Comparison of ENCODE assay signal across 23 cellular contexts in the genomic region with DNA sequence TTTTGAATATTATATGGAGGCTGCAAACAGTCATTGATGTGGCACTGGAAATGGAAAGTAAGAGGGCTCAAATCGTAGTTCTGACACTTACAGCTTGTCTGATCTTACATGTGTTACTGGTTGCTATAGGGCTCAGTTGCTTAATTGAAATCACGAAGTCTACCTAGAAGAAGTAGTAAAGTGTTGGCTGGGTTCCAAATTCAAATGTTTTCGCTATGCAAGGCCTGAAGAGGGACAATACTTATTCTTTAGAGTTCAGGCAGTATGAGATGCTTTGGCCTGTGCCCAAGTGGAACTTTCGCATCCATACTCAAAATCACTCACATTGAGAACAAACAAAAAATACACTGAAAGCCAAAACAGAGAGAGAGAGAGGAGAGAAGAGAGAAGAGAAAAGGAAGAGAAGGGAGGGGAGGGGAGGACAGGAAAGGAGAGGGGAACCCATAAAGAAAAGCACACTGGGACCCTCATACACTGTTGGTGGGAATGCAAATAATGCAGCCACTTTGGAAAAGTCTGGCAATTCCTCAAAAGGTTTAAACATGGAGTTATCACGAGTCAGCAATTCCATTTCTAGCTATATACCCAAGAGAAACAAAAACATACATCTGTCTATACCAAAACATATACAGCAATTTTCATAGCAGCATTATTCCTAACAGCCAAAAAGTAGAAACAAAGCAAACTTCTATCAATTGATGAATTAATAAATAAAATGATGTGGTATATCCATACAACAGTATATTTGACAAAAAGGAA. TPM values are rescaled to one million over a fixed set of nuclear protein-coding genes. Genes with fewer than 3 reads are reported as not detected.
A peak's percentile ranks its signal among the peaks of the same experiment; 100 is the strongest.
DNase-seq lines count a peak whose midpoint lies in the region; ATAC-seq and TF ChIP-seq lines count a peak whose summit lies in the region.
"Had no signal": no experiment of that assay in that cellular context is flagged by ENCODE, and none has a peak within 500 bp of the region (broad histone marks: within the 10 kb centered on the region; RNA-seq: fewer than 3 reads in every experiment).

No MANE protein-coding gene starts in this region.

- H4K20me1 ChIP-seq in mammary epithelial cell (ENCODE audit: insufficient read depth, low read length) (no peaks in the 10 kb centered on the region), HCT116 (ENCODE audit: insufficient read depth) (peaks cover 8% of the 10 kb centered on the region)

- 80% methylated on average over 5 of the region's 5 CpGs for whole genome bisulfite sequencing in mammary epithelial cell (ENCODE audit: low coverage, missing lambda C conversion rate)
- WGBS in ovary, 3 donors: 77 to 83% (median 80%) methylated on average over 5 of the region's 5 CpGs

- H3K79me2 ChIP-seq in mammary epithelial cell (ENCODE audit: insufficient read depth, low read length): peaks cover 21% of the 10 kb centered on the region
- peaks cover 21% of the 10 kb centered on the region for H3K79me2 ChIP-seq in HCT116 (ENCODE audit: insufficient read depth, low read length)

- H3K4me1 Mint-ChIP-seq in MCF 10A (ENCODE audit: insufficient read depth, unreplicated experiment): peaks cover 22% of the 10 kb centered on the region
- peaks cover 29% of the 10 kb centered on the region for H3K4me1 Mint-ChIP-seq in activated naive CD8-positive, alpha-beta T cell treated with anti-CD3 and anti-CD28 coated beads for 36 hours
- peaks cover 34% of the 10 kb centered on the region for H3K4me1 Mint-ChIP-seq in stimulated activated memory B cell treated with anti-CD40 and anti-IgM and Interleukin-4, amounts not matched to agents 10 μg/mL and 1 μg/mL and 100 μg/mL, for 72 hours

- no peaks in the 10 kb centered on the region for H3K36me3 Mint-ChIP-seq in MCF 10A (ENCODE audit: insufficient read depth, unreplicated experiment)
- peaks cover 10% of the 10 kb centered on the region for H3K36me3 Mint-ChIP-seq in activated naive CD8-positive, alpha-beta T cell treated with anti-CD3 and anti-CD28 coated beads for 36 hours
- H3K36me3 Mint-ChIP-seq in stimulated activated memory B cell treated with anti-CD40 and anti-IgM and Interleukin-4, amounts not matched to agents 10 μg/mL and 1 μg/mL and 100 μg/mL, for 72 hours: no peaks in the 10 kb centered on the region
- H3K36me3 Mint-ChIP-seq: mesothelial cell of epicardium had no signal

- TF ChIP-seq EP300 in ovary (IDR thresholded peaks at IDR 0.05): no peak

- POLR2A ChIA-PET in MCF 10A (lab: Yijun Ruan, JAX) (no interaction called here), HCT116 (lab: Charles Lee) (no interaction called here)

- no peaks in the 10 kb centered on the region for H3K9me3 Mint-ChIP-seq in MCF 10A (ENCODE audit: unreplicated experiment)
- peaks cover 3% of the 10 kb centered on the region for H3K9me3 Mint-ChIP-seq in activated naive CD8-positive, alpha-beta T cell treated with anti-CD3 and anti-CD28 coated beads for 36 hours
- H3K9me3 Mint-ChIP-seq in stimulated activated memory B cell treated with anti-CD40 and anti-IgM and Interleukin-4, amounts not matched to agents 10 μg/mL and 1 μg/mL and 100 μg/mL, for 72 hours: no peaks in the 10 kb centered on the region

- TF ChIP-seq POLR2A in HCT116 (IDR thresholded peaks at IDR 0.05; ENCODE audit: borderline replicate concordance, extremely low read depth, insufficient read depth, insufficient read length) (no peak), ovary (IDR thresholded peaks at IDR 0.05) (no peak)

- H3K4me1 ChIP-seq in mammary epithelial cell (ENCODE audit: insufficient read depth, low read length) (peaks cover 16% of the 10 kb centered on the region), HCT116 (ENCODE audit: control insufficient read depth in 1 of 2, insufficient read depth in 2 of 2, low read length in 2 of 2) (peaks cover 11 to 19% of the 10 kb centered on the region in 2 experiments; a peak in 3 of 4 replicates), ovary (ENCODE audit: insufficient read depth) (no peaks in the 10 kb centered on the region)

- H3K4me2 ChIP-seq in mammary epithelial cell (ENCODE audit: insufficient read depth, low read depth, low read length): no peak overlapping the region
- H3K4me2 ChIP-seq in HCT116 (ENCODE audit: low read length): no peak overlapping the region
- H3K4me2 ChIP-seq: neural progenitor cell had no signal

- RAD21 ChIA-PET in HCT116 (lab: Charles Lee; ENCODE audit: low non-redundant PET in 1 of 2, low total read pairs in 2 of 2, uncharacterized antibody in 2 of 2, unreplicated experiment in 2 of 2): no interaction called here

- H2AFZ ChIP-seq in mammary epithelial cell (ENCODE audit: low read depth, low read length): peak overlapping the region; percentile 24
- H2AFZ ChIP-seq in HCT116 (ENCODE audit: low read depth, low read length, poor library complexity, severe bottlenecking): peak overlapping the region; percentile 17
- H2AFZ ChIP-seq: neural progenitor cell had no signal

- H3K27me3 ChIP-seq in mammary epithelial cell (ENCODE audit: insufficient read depth, low read length) (no peaks in the 10 kb centered on the region), HCT116 (ENCODE audit: insufficient read depth, low read length) (no peaks in the 10 kb centered on the region), ovary (no peaks in the 10 kb centered on the region)
- H3K27me3 ChIP-seq: foreskin keratinocyte, neural progenitor cell had no signal

- intact Hi-C loops in mammary epithelial cell (cut with micrococcal nuclease) (loop anchor here (5.0 kb wide), 1 partner anchor 58 kb away; no protein-coding TSS in a partner anchor), MCF 10A (cut with micrococcal nuclease) (no loop called here), HCT116 (cut with micrococcal nuclease) (loop anchor here (10.0 kb wide), 1 partner anchor 305 kb away; a partner anchor contains a TSS), ovary (cut with DNase I) (loop anchor here in 2 of 4 donors (5.0 kb wide), 2 partner anchors 83 to 1822 kb away; no protein-coding TSS in a partner anchor)

- ATAC-seq in HCT116 (no peak), GM19455 (IDR thresholded peaks at IDR 0.05; ENCODE audit: unreplicated experiment) (no peak)
- no peak for ATAC-seq in stimulated activated memory B cell treated with anti-CD40 and anti-IgM and Interleukin-4, amounts not matched to agents 10 μg/mL and 1 μg/mL and 100 μg/mL, for 72 hours
- ATAC-seq: foreskin keratinocyte, SK-N-SH treated with all-trans-retinoic acid at 6 μM for 48 hours had no signal

- no peak overlapping the region for H3K9ac ChIP-seq in mammary epithelial cell (ENCODE audit: insufficient read depth, low read length)
- H3K9ac ChIP-seq in HCT116 (ENCODE audit: low read length): no peak overlapping the region
- H3K9ac ChIP-seq: neural progenitor cell had no signal

- TF ChIP-seq CTCF in mammary epithelial cell (conservative IDR thresholded peaks at IDR 0.05 in 1 of 2, IDR thresholded peaks at IDR 0.05 in 1 of 2; ENCODE audit: extremely low read depth in 1 of 2, insufficient read depth in 1 of 2, low read depth in 1 of 2, low read length in 2 of 2) (no peak), MCF 10A (IDR thresholded peaks at IDR 0.05; ENCODE audit: unreplicated experiment) (no peak), HCT116 (IDR thresholded peaks at IDR 0.05 in 2 of 3, conservative IDR thresholded peaks at IDR 0.05 in 1 of 3; ENCODE audit: borderline replicate concordance in 1 of 3, insufficient read depth in 1 of 3, low read depth in 2 of 3, low read length in 2 of 3) (no peak), ovary (IDR thresholded peaks at IDR 0.05) (no peak)

- H3K9me2 ChIP-seq in HCT116 (ENCODE audit: insufficient read depth): no peaks in the 10 kb centered on the region

- DNase-seq in mammary epithelial cell (no peak), MCF 10A (ENCODE audit: unreplicated experiment) (no peak), HCT116 (ENCODE audit: low read depth, low spot score) (no peak), ovary (no peak), SKM-1 (lab: John Stamatoyannopoulos, UW; ENCODE audit: unreplicated experiment) (no peak)
- no peak for DNase-seq in activated naive CD8-positive, alpha-beta T cell treated with anti-CD3 and anti-CD28 coated beads for 36 hours
- DNase-seq: activated CD4-positive, alpha-beta T cell treated with anti-CD3 and anti-CD28 coated beads, Interleukin-2, amount 50 U/mL, for 48 hours; activated naive CD4-positive, alpha-beta T cell treated with anti-CD3 and anti-CD28 coated beads, Interleukin-2, amount 50 U/mL, for 16 hours; DND-41; effector CD8-positive, alpha-beta T cell; erythroblast; foreskin keratinocyte; NCI-H1436 treated with DMSO at 0.1 percent for 48 hours; NCI-H526; T-helper 9 cell had no signal

- CTCF ChIA-PET in mammary epithelial cell (lab: Charles Lee; ENCODE audit: low non-redundant PET) (no interaction called here), MCF 10A (lab: Yijun Ruan, JAX) (interaction anchor here (0.7 kb wide), 1 partner anchor 74 kb away, joined by 3 read pairs; no protein-coding TSS in a partner anchor), HCT116 (lab: Charles Lee) (no interaction called here)

- BruUV-seq in mammary epithelial cell (replicated peaks; lab: Mats Ljungman, UMichigan) (no TSS peak), MCF 10A (replicated peaks; lab: Mats Ljungman, UMichigan) (no TSS peak), HCT116 (replicated peaks; lab: Mats Ljungman, UMichigan) (no TSS peak)

- no peak overlapping the region for H3K27ac Mint-ChIP-seq in MCF 10A (ENCODE audit: low read depth, unreplicated experiment)
- H3K27ac Mint-ChIP-seq in activated naive CD8-positive, alpha-beta T cell treated with anti-CD3 and anti-CD28 coated beads for 36 hours: peak overlapping the region; percentile 71
- peak overlapping the region; percentile 8 for H3K27ac Mint-ChIP-seq in stimulated activated memory B cell treated with anti-CD40 and anti-IgM and Interleukin-4, amounts not matched to agents 10 μg/mL and 1 μg/mL and 100 μg/mL, for 72 hours
- H3K27ac Mint-ChIP-seq: mesothelial cell of epicardium, neural progenitor cell had no signal

- in situ Hi-C loops in mammary epithelial cell (cut with MboI; ENCODE audit: low sequenced_read_pairs in 2 of 2): no loop called here

- H3K27ac ChIP-seq in mammary epithelial cell (ENCODE audit: insufficient read depth, low read depth, low read length): no peak overlapping the region
- no peak overlapping the region for H3K27ac ChIP-seq in HCT116 (ENCODE audit: low read depth, low read length)
- no peak overlapping the region for H3K27ac ChIP-seq in ovary
- H3K27ac ChIP-seq: foreskin keratinocyte, neural progenitor cell, prostate gland, RWPE1, thoracic aorta had no signal

- H3K4me3 ChIP-seq in mammary epithelial cell (replicated peaks in 1 of 3; ENCODE audit: insufficient read depth in 1 of 3, low read depth in 2 of 3, low read length in 3 of 3): no peak overlapping the region
- no peak overlapping the region for H3K4me3 ChIP-seq in HCT116 (replicated peaks in 1 of 2; ENCODE audit: low read depth in 1 of 2, low read length in 2 of 2)
- no peak overlapping the region for H3K4me3 ChIP-seq in ovary
- H3K4me3 ChIP-seq: neural progenitor cell, prostate gland, thoracic aorta had no signal

- H3K36me3 ChIP-seq in mammary epithelial cell (ENCODE audit: insufficient read depth, low read length) (no peaks in the 10 kb centered on the region), HCT116 (ENCODE audit: control insufficient read depth in 1 of 2, insufficient read depth in 2 of 2, low read length in 2 of 2) (peaks cover 0 to under 1% of the 10 kb centered on the region in 2 experiments; a peak in 1 of 4 replicates), ovary (no peaks in the 10 kb centered on the region)
- H3K36me3 ChIP-seq: neural progenitor cell, prostate gland, thoracic aorta had no signal

- H3K9me3 ChIP-seq in mammary epithelial cell (replicated peaks; ENCODE audit: insufficient read depth, low read length) (no peaks in the 10 kb centered on the region), HCT116 (ENCODE audit: control insufficient read depth in 1 of 2, insufficient read depth in 1 of 2, low read depth in 1 of 2, low read length in 2 of 2) (0 out of 4 replicates have a peak, but pooled peaks cover 0 to 5% of the 10 kb centered on the region in 2 experiments), ovary (no peaks in the 10 kb centered on the region)
- H3K9me3 ChIP-seq: prostate gland had no signal

- dilution Hi-C loops in mammary epithelial cell (cut with HindIII; ENCODE audit: low sequenced_read_pairs): no loop called here

- H3K27me3 Mint-ChIP-seq in MCF 10A (ENCODE audit: insufficient read depth, unreplicated experiment): no peaks in the 10 kb centered on the region
- no peaks in the 10 kb centered on the region for H3K27me3 Mint-ChIP-seq in activated naive CD8-positive, alpha-beta T cell treated with anti-CD3 and anti-CD28 coated beads for 36 hours
- no peaks in the 10 kb centered on the region for H3K27me3 Mint-ChIP-seq in stimulated activated memory B cell treated with anti-CD40 and anti-IgM and Interleukin-4, amounts not matched to agents 10 μg/mL and 1 μg/mL and 100 μg/mL, for 72 hours

- no peak overlapping the region for H3K4me3 Mint-ChIP-seq in MCF 10A (ENCODE audit: unreplicated experiment)
- H3K4me3 Mint-ChIP-seq in activated naive CD8-positive, alpha-beta T cell treated with anti-CD3 and anti-CD28 coated beads for 36 hours: peak overlapping the region; percentile 40
- no peak overlapping the region for H3K4me3 Mint-ChIP-seq in stimulated activated memory B cell treated with anti-CD40 and anti-IgM and Interleukin-4, amounts not matched to agents 10 μg/mL and 1 μg/mL and 100 μg/mL, for 72 hours
- H3K4me3 Mint-ChIP-seq: mesothelial cell of epicardium, neural progenitor cell had no signal

- TF ChIP-seq RAD21 in HCT116 (IDR thresholded peaks at IDR 0.05; ENCODE audit: low read depth): no peak

RNA-seq across cellular contexts. Expression of a gene that starts 2.9 kb away (rescaled TPM):
- 100 to 1,000 TPM; 105 to 132 TPM for total RNA-seq in mammary epithelial cell
- polyA plus RNA-seq in mammary epithelial cell: 78.5 TPM
- polyA minus RNA-seq in mammary epithelial cell: 139 TPM
- 166 and 194 TPM in 2 replicates for total RNA-seq in MCF 10A (2022)
- 215 TPM for total RNA-seq in HCT116 (2021; ENCODE audit: unreplicated experiment)
- polyA plus RNA-seq in HCT116 (2012): 159 and 163 TPM in 2 replicates
- total RNA-seq in activated naive CD8-positive, alpha-beta T cell treated with anti-CD3 and anti-CD28 coated beads for 36 hours: 100 to 1,000 TPM; 150 to 159 TPM
- 100 to 1,000 TPM; 109 to 176 (median 137) TPM for total RNA-seq in ovary
- polyA plus RNA-seq in ovary: 100 to 1,000 TPM; 102 to 117 TPM
